ENCODE assay signal across 26 cellular contexts in the genomic region with DNA sequence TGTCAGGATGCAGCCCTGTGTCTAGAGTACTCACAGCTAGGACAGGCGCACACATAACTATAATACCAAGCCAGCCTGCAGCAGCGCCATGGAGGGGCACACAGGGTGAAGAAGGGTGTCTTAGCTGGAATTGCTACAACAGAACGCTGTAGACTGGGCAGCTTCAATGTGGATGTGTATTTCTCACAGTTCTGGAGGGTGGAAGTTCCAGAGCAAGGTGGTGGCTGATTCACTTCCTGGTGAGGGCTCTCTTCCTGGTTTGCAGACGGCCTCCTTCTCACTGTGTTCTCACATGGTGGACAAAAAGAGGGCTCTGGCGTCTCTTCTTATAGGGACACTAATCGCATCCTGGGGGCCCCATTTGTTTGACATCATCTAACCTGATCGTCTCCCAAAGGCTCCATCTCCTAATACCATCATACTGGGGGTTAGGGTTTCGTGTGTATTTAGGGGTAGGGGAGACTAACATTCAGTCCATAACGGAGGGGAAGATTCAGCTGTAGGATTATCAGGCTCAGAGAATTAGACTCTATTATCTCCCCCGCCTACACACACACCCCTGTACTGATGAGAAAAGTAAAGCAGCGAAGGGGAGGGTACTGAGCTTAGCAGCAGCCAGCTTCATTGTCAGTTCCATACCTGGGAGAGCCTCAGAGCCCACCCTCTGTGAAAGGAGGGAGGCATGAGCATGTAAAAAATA.
A peak's percentile ranks its signal among the peaks of the same experiment; 100 is the strongest.
DNase-seq lines count a peak whose midpoint lies in the region; ATAC-seq and TF ChIP-seq lines count a peak whose summit lies in the region.
"Had no signal": no experiment of that assay in that cellular context is flagged by ENCODE, and none has a peak within 500 bp of the region (broad histone marks: within the 10 kb centered on the region; RNA-seq: fewer than 3 reads in every experiment).

No MANE protein-coding gene starts in this region.

- no peak overlapping the region for H3K4me3 Mint-ChIP-seq in activated T-cell treated with anti-CD3 and anti-CD28 coated beads, Interleukin-2, amount 50 U/mL, for 24 hours
- no peak overlapping the region for H3K4me3 Mint-ChIP-seq in activated T-cell treated with anti-CD3 and anti-CD28 coated beads, Interleukin-2, amount 50 U/mL, for 4 hours
- H3K4me3 Mint-ChIP-seq in T-helper 1 cell treated with Interleukin-12 subunit alpha and Interleukin-12 subunit beta and Interleukin-4 antibody, amounts not matched to agents 30 μg/mL and 1 μg/mL, for 36 hours = no peak overlapping the region
- H3K4me3 Mint-ChIP-seq in chondrocyte (ENCODE audit: unreplicated experiment) = no peak overlapping the region
- H3K4me3 Mint-ChIP-seq in stimulated activated naive B cell treated with anti-CD40 and anti-IgM and Interleukin-4, amounts not matched to agents 10 μg/mL and 1 μg/mL and 100 μg/mL, for 72 hours = no peak overlapping the region
- H3K4me3 Mint-ChIP-seq: activated B cell treated with CpG ODN at 0.5 μM for 24 hours; activated naive CD4-positive, alpha-beta T cell treated with anti-CD3 and anti-CD28 coated beads, Interleukin-2, amount 10 ng/mL, durations not matched to agents 7 days and 5 days; CD4-positive, alpha-beta memory T cell had no signal

- no peak for ATAC-seq in activated T-cell treated with anti-CD3 and anti-CD28 coated beads, Interleukin-2, amount 50 U/mL, for 4 hours
- ATAC-seq in stimulated activated naive B cell treated with anti-CD40 and anti-IgM and Interleukin-4, amounts not matched to agents 10 μg/mL and 1 μg/mL and 100 μg/mL, for 72 hours (replicated peaks) = no peak
- no peak for ATAC-seq in HG03521 (IDR thresholded peaks at IDR 0.05; ENCODE audit: unreplicated experiment)
- no peak for ATAC-seq in GM18511 (IDR thresholded peaks at IDR 0.05; ENCODE audit: unreplicated experiment)
- ATAC-seq: body of pancreas, heart right ventricle, left ventricle myocardium superior had no signal

- TF ChIP-seq CTCF in chondrocyte (IDR thresholded peaks at IDR 0.05) = no peak

- H3K27ac Mint-ChIP-seq in activated T-cell treated with anti-CD3 and anti-CD28 coated beads, Interleukin-2, amount 50 U/mL, for 24 hours = peak overlapping the region; percentile 56
- H3K27ac Mint-ChIP-seq in T-helper 1 cell treated with Interleukin-12 subunit alpha and Interleukin-12 subunit beta and Interleukin-4 antibody, amounts not matched to agents 30 μg/mL and 1 μg/mL, for 36 hours = peak overlapping the region; percentile 43
- H3K27ac Mint-ChIP-seq in chondrocyte (ENCODE audit: unreplicated experiment) = peak overlapping the region; percentile 95
- peak overlapping the region; percentile 37 for H3K27ac Mint-ChIP-seq in stimulated activated naive B cell treated with anti-CD40 and anti-IgM and Interleukin-4, amounts not matched to agents 10 μg/mL and 1 μg/mL and 100 μg/mL, for 72 hours
- H3K27ac Mint-ChIP-seq: activated B cell treated with CpG ODN at 0.5 μM for 24 hours; activated naive CD4-positive, alpha-beta T cell treated with anti-CD3 and anti-CD28 coated beads, Interleukin-2, amount 10 ng/mL, durations not matched to agents 7 days and 5 days had no signal

- no peaks in the 10 kb centered on the region for H3K9me3 Mint-ChIP-seq in activated T-cell treated with anti-CD3 and anti-CD28 coated beads, Interleukin-2, amount 50 U/mL, for 24 hours
- no peaks in the 10 kb centered on the region for H3K9me3 Mint-ChIP-seq in activated T-cell treated with anti-CD3 and anti-CD28 coated beads, Interleukin-2, amount 50 U/mL, for 4 hours
- no peaks in the 10 kb centered on the region for H3K9me3 Mint-ChIP-seq in T-helper 1 cell treated with Interleukin-12 subunit alpha and Interleukin-12 subunit beta and Interleukin-4 antibody, amounts not matched to agents 30 μg/mL and 1 μg/mL, for 36 hours
- no peaks in the 10 kb centered on the region for H3K9me3 Mint-ChIP-seq in chondrocyte (ENCODE audit: low read depth)
- no peaks in the 10 kb centered on the region for H3K9me3 Mint-ChIP-seq in stimulated activated naive B cell treated with anti-CD40 and anti-IgM and Interleukin-4, amounts not matched to agents 10 μg/mL and 1 μg/mL and 100 μg/mL, for 72 hours
- H3K9me3 Mint-ChIP-seq: activated B cell treated with CpG ODN at 0.5 μM for 24 hours; activated naive CD4-positive, alpha-beta T cell treated with anti-CD3 and anti-CD28 coated beads, Interleukin-2, amount 10 ng/mL, durations not matched to agents 7 days and 5 days; CD4-positive, alpha-beta memory T cell had no signal

- no peak for DNase-seq in activated T-cell treated with anti-CD3 and anti-CD28 coated beads, Interleukin-2, amount 50 U/mL, for 24 hours
- no peak for DNase-seq in activated T-cell treated with anti-CD3 and anti-CD28 coated beads, Interleukin-2, amount 50 U/mL, for 4 hours
- DNase-seq in chondrocyte (ENCODE audit: low spot score) (no peak), activated gamma-delta T cell treated with Interleukin-2 at 50 U/mL for 16 hours (no peak)
- no peak for DNase-seq in stimulated activated naive B cell treated with anti-CD40 and anti-IgM and Interleukin-4, amounts not matched to agents 10 μg/mL and 1 μg/mL and 100 μg/mL, for 72 hours
- DNase-seq: activated B cell treated with CpG ODN at 0.5 μM for 24 hours; activated naive CD4-positive, alpha-beta T cell treated with anti-CD3 and anti-CD28 coated beads, Interleukin-2, amount 10 ng/mL, durations not matched to agents 7 days and 5 days; adrenal gland; body of pancreas; CD4-positive, alpha-beta memory T cell; cerebellar nuclear complex; H7; heart right ventricle; Karpas-422; kidney; left ventricle myocardium superior; NCI-H1048; NCI-H1694 treated with DMSO at 0.1 percent for 48 hours; NCI-H2171 treated with DMSO at 0.1 percent for 48 hours; NCI-H524; OCI-M1; stimulated activated naive CD4-positive, alpha-beta T cell treated with Interleukin-2 at 50 U/mL for 16 hours; uterus had no signal

- no peaks in the 10 kb centered on the region for H3K27me3 Mint-ChIP-seq in activated T-cell treated with anti-CD3 and anti-CD28 coated beads, Interleukin-2, amount 50 U/mL, for 24 hours
- H3K27me3 Mint-ChIP-seq in activated T-cell treated with anti-CD3 and anti-CD28 coated beads, Interleukin-2, amount 50 U/mL, for 4 hours (ENCODE audit: low read depth) = no peaks in the 10 kb centered on the region
- no peaks in the 10 kb centered on the region for H3K27me3 Mint-ChIP-seq in T-helper 1 cell treated with Interleukin-12 subunit alpha and Interleukin-12 subunit beta and Interleukin-4 antibody, amounts not matched to agents 30 μg/mL and 1 μg/mL, for 36 hours (ENCODE audit: low read depth)
- H3K27me3 Mint-ChIP-seq in chondrocyte (ENCODE audit: low read depth) = no peaks in the 10 kb centered on the region
- H3K27me3 Mint-ChIP-seq in stimulated activated naive B cell treated with anti-CD40 and anti-IgM and Interleukin-4, amounts not matched to agents 10 μg/mL and 1 μg/mL and 100 μg/mL, for 72 hours = no peaks in the 10 kb centered on the region
- H3K27me3 Mint-ChIP-seq: activated B cell treated with CpG ODN at 0.5 μM for 24 hours; activated naive CD4-positive, alpha-beta T cell treated with anti-CD3 and anti-CD28 coated beads, Interleukin-2, amount 10 ng/mL, durations not matched to agents 7 days and 5 days; CD4-positive, alpha-beta memory T cell had no signal

- H3K4me1 Mint-ChIP-seq in activated T-cell treated with anti-CD3 and anti-CD28 coated beads, Interleukin-2, amount 50 U/mL, for 24 hours (ENCODE audit: low read depth) = peaks cover 56% of the 10 kb centered on the region
- H3K4me1 Mint-ChIP-seq in activated T-cell treated with anti-CD3 and anti-CD28 coated beads, Interleukin-2, amount 50 U/mL, for 4 hours (ENCODE audit: low read depth) = peaks cover 24% of the 10 kb centered on the region
- peaks cover 44% of the 10 kb centered on the region for H3K4me1 Mint-ChIP-seq in T-helper 1 cell treated with Interleukin-12 subunit alpha and Interleukin-12 subunit beta and Interleukin-4 antibody, amounts not matched to agents 30 μg/mL and 1 μg/mL, for 36 hours (ENCODE audit: low read depth)
- peaks cover 52% of the 10 kb centered on the region for H3K4me1 Mint-ChIP-seq in chondrocyte (ENCODE audit: low read depth)
- H3K4me1 Mint-ChIP-seq in stimulated activated naive B cell treated with anti-CD40 and anti-IgM and Interleukin-4, amounts not matched to agents 10 μg/mL and 1 μg/mL and 100 μg/mL, for 72 hours = peaks cover 15 to 31% of the 10 kb centered on the region in 2 donors

- no peaks in the 10 kb centered on the region for H3K36me3 Mint-ChIP-seq in activated T-cell treated with anti-CD3 and anti-CD28 coated beads, Interleukin-2, amount 50 U/mL, for 24 hours (ENCODE audit: low read depth)
- H3K36me3 Mint-ChIP-seq in activated T-cell treated with anti-CD3 and anti-CD28 coated beads, Interleukin-2, amount 50 U/mL, for 4 hours (ENCODE audit: insufficient read depth) = no peaks in the 10 kb centered on the region
- no peaks in the 10 kb centered on the region for H3K36me3 Mint-ChIP-seq in T-helper 1 cell treated with Interleukin-12 subunit alpha and Interleukin-12 subunit beta and Interleukin-4 antibody, amounts not matched to agents 30 μg/mL and 1 μg/mL, for 36 hours (ENCODE audit: low read depth)
- no peaks in the 10 kb centered on the region for H3K36me3 Mint-ChIP-seq in chondrocyte (ENCODE audit: low read depth)
- no peaks in the 10 kb centered on the region for H3K36me3 Mint-ChIP-seq in stimulated activated naive B cell treated with anti-CD40 and anti-IgM and Interleukin-4, amounts not matched to agents 10 μg/mL and 1 μg/mL and 100 μg/mL, for 72 hours
- H3K36me3 Mint-ChIP-seq: activated naive CD4-positive, alpha-beta T cell treated with anti-CD3 and anti-CD28 coated beads, Interleukin-2, amount 10 ng/mL, durations not matched to agents 7 days and 5 days had no signal

Comparison
In these comparisons a context has a peak if more than half of its experiments do, and no peak if none do; other contexts are left out.
1. H3K27ac Mint-ChIP-seq: peak in every context shown above with its lines; median percentile 95 in chondrocyte; 56 in activated T-cell treated with anti-CD3 and anti-CD28 coated beads, Interleukin-2, amount 50 U/mL, for 24 hours; 43 in T-helper 1 cell treated with Interleukin-12 subunit alpha and Interleukin-12 subunit beta and Interleukin-4 antibody, amounts not matched to agents 30 μg/mL and 1 μg/mL, for 36 hours; 37 in stimulated activated naive B cell treated with anti-CD40 and anti-IgM and Interleukin-4, amounts not matched to agents 10 μg/mL and 1 μg/mL and 100 μg/mL, for 72 hours.